In the genomic region with DNA sequence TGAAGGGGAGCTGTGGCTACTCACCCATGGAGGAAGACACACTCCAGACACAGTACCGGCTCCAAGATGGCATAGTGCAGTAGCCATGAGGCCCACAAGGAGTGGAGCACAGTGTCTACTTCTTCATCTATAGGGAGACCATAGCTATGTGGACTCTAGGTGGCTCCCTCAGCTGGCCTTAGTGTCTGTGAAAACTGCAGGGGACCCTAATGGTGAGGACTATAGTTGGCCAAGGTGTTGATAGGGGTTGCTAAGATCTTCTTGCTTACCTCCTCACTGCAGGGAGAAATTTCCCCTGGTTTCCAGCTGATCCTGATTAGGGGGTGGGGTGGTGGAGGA, we compare ENCODE assay signal across 1 cellular context.
TF ChIP-seq lines count a peak whose summit lies in the region.

No MANE protein-coding gene starts in this region.

TF ChIP-seq in K562, 482 proteins besides CTCF, POLR2A, EP300 and RAD21 (continued from another document):
- TF ChIP-seq RUNX1 (IDR thresholded peaks at IDR 0.05; ENCODE audit: low read depth): no peak
- TF ChIP-seq MED1 (CRISPR knock-in tag; IDR thresholded peaks at IDR 0.05; ENCODE audit: borderline replicate concordance): no peak
